In genomic region chr18:79924814-79925655, GRCh38 we compare ENCODE assay signal across 1 cellular context.
TF ChIP-seq lines count a peak whose summit lies in the region.

No MANE protein-coding gene starts in this region.

TF ChIP-seq in HepG2, 621 proteins besides CTCF, POLR2A, EP300 and RAD21:
- TF ChIP-seq HMG20B (CRISPR knock-in tag; conservative IDR thresholded peaks at IDR 0.05), result no peak
- TF ChIP-seq IKZF5 (CRISPR knock-in tag; IDR thresholded peaks at IDR 0.05), result no peak
- no peak for TF ChIP-seq ZNF841 (CRISPR knock-in tag; IDR thresholded peaks at IDR 0.05; ENCODE audit: borderline replicate concordance)
- TF ChIP-seq NFYC (CRISPR knock-in tag; IDR thresholded peaks at IDR 0.05), result no peak
- no peak for TF ChIP-seq ADNP (CRISPR knock-in tag; IDR thresholded peaks at IDR 0.05)
- TF ChIP-seq DRAP1 (CRISPR knock-in tag; IDR thresholded peaks at IDR 0.05), result no peak
- no peak for TF ChIP-seq MXI1 (IDR thresholded peaks at IDR 0.05; ENCODE audit: borderline replicate concordance, low read depth, low read length)
- TF ChIP-seq NFKBIZ (CRISPR knock-in tag; IDR thresholded peaks at IDR 0.05), result no peak
